10 cellular contexts compared by ENCODE assay signal in the genomic region with DNA sequence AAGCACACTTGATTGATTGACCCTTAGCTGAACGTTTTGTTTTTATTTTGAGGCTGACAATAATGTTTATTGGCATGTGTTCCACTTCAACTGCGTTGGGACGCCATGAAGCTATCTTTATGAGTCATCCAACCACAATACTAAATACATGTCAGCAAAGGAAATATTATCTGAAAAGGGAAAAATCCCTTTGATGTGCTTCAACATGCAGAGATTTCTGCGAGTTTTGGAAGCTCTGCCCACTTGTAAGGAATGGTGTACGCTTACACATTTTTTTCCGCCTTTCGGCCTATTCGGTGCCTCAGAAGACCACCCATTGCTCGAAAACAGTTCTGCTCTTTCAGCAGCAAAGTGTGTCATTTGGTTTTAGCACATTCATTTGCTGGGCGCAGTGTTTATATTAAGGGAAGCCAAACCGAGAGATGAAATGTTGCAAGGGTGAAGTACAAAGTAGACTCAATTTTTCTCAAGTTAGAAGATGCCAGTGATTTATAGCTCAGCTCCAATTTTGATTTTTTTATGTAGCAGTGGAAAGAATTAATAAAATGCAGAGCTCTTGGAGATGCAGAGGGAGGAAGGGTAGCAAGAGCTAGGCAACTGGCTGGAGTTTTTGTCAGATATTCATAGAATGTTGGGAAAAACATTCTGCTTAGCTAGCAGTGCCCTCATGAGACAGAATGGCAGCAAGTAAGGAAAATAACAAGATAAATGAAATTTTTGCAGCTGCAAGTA.
DNase-seq lines count a peak whose midpoint lies in the region; ATAC-seq, FAIRE-seq and TF ChIP-seq lines count a peak whose summit lies in the region.
"Had no signal": no experiment of that assay in that cellular context is flagged by ENCODE, and none has a peak within 500 bp of the region (broad histone marks: within the 10 kb centered on the region; RNA-seq: fewer than 3 reads in every experiment).

No MANE protein-coding gene starts in this region.

- H3K27me3 Mint-ChIP-seq in activated T-cell treated with anti-CD3 and anti-CD28 coated beads, Interleukin-2, amount 50 U/mL, for 4 hours (ENCODE audit: low read depth), result peaks cover 7% of the 10 kb centered on the region

- TF ChIP-seq CTCF in BJ (IDR thresholded peaks at IDR 0.05; ENCODE audit: insufficient read depth, low read depth, low read length) (peak; percentile 48), GM12878 (IDR thresholded peaks at IDR 0.05 in 2 of 3, conservative IDR thresholded peaks at IDR 0.05 in 1 of 3; ENCODE audit: control insufficient read depth in 2 of 3, extremely low read depth in 1 of 3, insufficient read depth in 1 of 3, low read depth in 3 of 3, low read length in 3 of 3) (no peak), thyroid gland (IDR thresholded peaks at IDR 0.05) (no peak)

- H3K36me3 Mint-ChIP-seq in activated T-cell treated with anti-CD3 and anti-CD28 coated beads, Interleukin-2, amount 50 U/mL, for 4 hours (ENCODE audit: insufficient read depth), result no peaks in the 10 kb centered on the region
- H3K36me3 Mint-ChIP-seq: activated naive CD8-positive, alpha-beta T cell had no signal

- DNase-seq in BJ (ENCODE audit: low read depth), result peak; percentile 29
- no peak for DNase-seq in GM12878 (ENCODE audit: low read depth, low spot score)
- no peak for DNase-seq in NCI-H1436 treated with DMSO at 0.1 percent for 48 hours (lab: John Stamatoyannopoulos, UW)
- DNase-seq in thyroid gland, result no peak
- DNase-seq in activated T-cell treated with anti-CD3 and anti-CD28 coated beads, Interleukin-2, amount 50 U/mL, for 4 hours, result no peak

- H3K9me3 Mint-ChIP-seq in activated T-cell treated with anti-CD3 and anti-CD28 coated beads, Interleukin-2, amount 50 U/mL, for 4 hours, result no peaks in the 10 kb centered on the region
- H3K9me3 Mint-ChIP-seq: T-helper 1 cell treated with Interleukin-12 subunit alpha and Interleukin-12 subunit beta and Interleukin-4 antibody, amounts not matched to agents 30 μg/mL and 1 μg/mL, for 36 hours had no signal

- H3K4me3 ChIP-seq in BJ (ENCODE audit: low read depth, low read length), result no peak overlapping the region
- no peak overlapping the region for H3K4me3 ChIP-seq in GM12878
- peak overlapping the region in 1 of 2 donors; percentile 21 for H3K4me3 ChIP-seq in muscle layer of colon (ENCODE audit: low read depth in 1 of 2, low read length in 2 of 2)
- no peak overlapping the region for H3K4me3 ChIP-seq in thyroid gland (replicated peaks in 1 of 3)

- SMC1A ChIA-PET in GM12878 (lab: Charles Lee; ENCODE audit: uncharacterized antibody, unreplicated experiment), result interaction anchor here (1.1 kb wide), 1 partner anchor 17 kb away, joined by 3 read pairs; no protein-coding TSS in a partner anchor

- H3K4me2 ChIP-seq in GM12878 (ENCODE audit: control insufficient read depth, insufficient read depth), result no peak overlapping the region

- intact Hi-C loops in GM12878 (cut with micrococcal nuclease; ENCODE audit: unreplicated experiment) (no loop called here), thyroid gland (cut with DNase I) (no loop called here)

- TF ChIP-seq RAD21 in GM12878 (IDR thresholded peaks at IDR 0.05; ENCODE audit: insufficient read depth, low read depth, low read length), result no peak

- H3K79me2 ChIP-seq in GM12878 (ENCODE audit: control insufficient read depth, insufficient read depth, low read length), result no peaks in the 10 kb centered on the region

- 27% methylated on average over 11 of the region's 11 CpGs for WGBS in GM12878 (ENCODE audit: insufficient coverage, insufficient replicate concordance, low lambda C conversion rate, missing lambda C conversion rate)
- WGBS in thyroid gland, 2 donors, result 60 to 72% methylated on average over 11 of the region's 11 CpGs

- H3K4me1 Mint-ChIP-seq in activated T-cell treated with anti-CD3 and anti-CD28 coated beads, Interleukin-2, amount 50 U/mL, for 4 hours (ENCODE audit: low read depth), result no peaks in the 10 kb centered on the region

- no peak for TF ChIP-seq POLR2A in GM12878 (IDR thresholded peaks at IDR 0.05; ENCODE audit: low read depth, low read length)
- TF ChIP-seq POLR2A in thyroid gland (IDR thresholded peaks at IDR 0.05), result no peak

- H3K9ac ChIP-seq in GM12878 (ENCODE audit: control insufficient read depth, insufficient read depth, low read length) (no peak overlapping the region), muscle layer of colon (ENCODE audit: low read length) (no peak overlapping the region)

- ATAC-seq in HG03439 (IDR thresholded peaks at IDR 0.05; ENCODE audit: unreplicated experiment) (peak; percentile 78), GM12878 (peak; percentile 33; the same call in 2 of the 3 replicates), GM21825 (IDR thresholded peaks at IDR 0.05; ENCODE audit: unreplicated experiment) (no peak)
- no peak for ATAC-seq in activated T-cell treated with anti-CD3 and anti-CD28 coated beads, Interleukin-2, amount 50 U/mL, for 4 hours

- H4K20me1 ChIP-seq in GM12878 (ENCODE audit: control insufficient read depth, insufficient read depth), result no peaks in the 10 kb centered on the region

- CTCF ChIA-PET in BJ (lab: Yijun Ruan, JAX) (interaction anchor here (0.6 to 2.6 kb wide), 17 partner anchors 9 to 657 kb away, joined by 3 to 16 read pairs (median 3); no protein-coding TSS in a partner anchor), GM12878 (lab: Yijun Ruan, JAX) (interaction anchor here (1.3 kb wide), 1 partner anchor 15 kb away, joined by 3 read pairs; no protein-coding TSS in a partner anchor)

- H3K27me3 ChIP-seq in BJ (ENCODE audit: control insufficient read depth, insufficient read depth, low read length) (peaks cover 4% of the 10 kb centered on the region), GM12878 (replicated peaks in 1 of 2; ENCODE audit: control insufficient read depth in 2 of 2, insufficient read depth in 2 of 2, low read length in 1 of 2) (peaks cover 0 to 3% of the 10 kb centered on the region in 2 experiments; a peak in 2 of 4 replicates), muscle layer of colon (ENCODE audit: control insufficient read depth in 1 of 2, insufficient read depth in 2 of 2, low read length in 2 of 2) (no peaks in the 10 kb centered on the region), thyroid gland (no peaks in the 10 kb centered on the region)

- H3K4me1 ChIP-seq in GM12878 (ENCODE audit: control insufficient read depth, insufficient read depth, low read length) (no peaks in the 10 kb centered on the region), muscle layer of colon (ENCODE audit: insufficient read depth, low read length) (peaks cover 40% of the 10 kb centered on the region), thyroid gland (no peaks in the 10 kb centered on the region)

- no TSS peak for BruUV-seq in GM12878 (replicated peaks; lab: Mats Ljungman, UMichigan)

- H3K36me3 ChIP-seq in BJ (ENCODE audit: control insufficient read depth, insufficient read depth, low read length) (no peaks in the 10 kb centered on the region), GM12878 (ENCODE audit: control insufficient read depth in 2 of 2, insufficient read depth in 2 of 2, low read length in 1 of 2) (no peaks in the 10 kb centered on the region), muscle layer of colon (ENCODE audit: insufficient read depth, low read length) (no peaks in the 10 kb centered on the region), thyroid gland (no peaks in the 10 kb centered on the region)

- RAD21 ChIA-PET in GM12878 (lab: Charles Lee; ENCODE audit: unreplicated experiment), result interaction anchor here (0.6 kb wide), 1 partner anchor 308 kb away, joined by 3 read pairs; no protein-coding TSS in a partner anchor

- no peak overlapping the region for H3K4me3 Mint-ChIP-seq in activated T-cell treated with anti-CD3 and anti-CD28 coated beads, Interleukin-2, amount 50 U/mL, for 4 hours
- H3K4me3 Mint-ChIP-seq: activated naive CD8-positive, alpha-beta T cell; T-helper 1 cell treated with Interleukin-12 subunit alpha and Interleukin-12 subunit beta and Interleukin-4 antibody, amounts not matched to agents 30 μg/mL and 1 μg/mL, for 36 hours had no signal

- H3K27ac ChIP-seq in GM12878 (ENCODE audit: control insufficient read depth, insufficient read depth), result no peak overlapping the region
- H3K27ac ChIP-seq in muscle layer of colon (ENCODE audit: low read depth, low read length), result peak overlapping the region; percentile 65
- no peak overlapping the region for H3K27ac ChIP-seq in thyroid gland

- H3K9me3 ChIP-seq in GM12878 (replicated peaks; ENCODE audit: control insufficient read depth, insufficient read depth, low read length), result no peaks in the 10 kb centered on the region
- H3K9me3 ChIP-seq in muscle layer of colon (ENCODE audit: low read length), result no peaks in the 10 kb centered on the region
- no peaks in the 10 kb centered on the region for H3K9me3 ChIP-seq in thyroid gland

- no peak for FAIRE-seq in GM12878 (lab: Jason Lieb, UNC)

- POLR2A ChIA-PET in BJ (lab: Charles Lee) (interaction anchor here (0.7 kb wide), 1 partner anchor 71 kb away, joined by 3 read pairs; no protein-coding TSS in a partner anchor), GM12878 (lab: Charles Lee) (no interaction called here)

- no peak for TF ChIP-seq EP300 in GM12878 (IDR thresholded peaks at IDR 0.05; ENCODE audit: borderline replicate concordance in 1 of 2, control insufficient read depth in 1 of 2, low read depth in 2 of 2, low read length in 2 of 2)

- H2AFZ ChIP-seq in GM12878 (ENCODE audit: control insufficient read depth, low read depth, low read length), result no peak overlapping the region

- in situ Hi-C loops in GM12878 (cut with MboI), result no loop called here

TF ChIP-seq in GM12878, 131 proteins besides CTCF, POLR2A, EP300 and RAD21:
- peak; percentile 67 for TF ChIP-seq RUNX3 (IDR thresholded peaks at IDR 0.05; ENCODE audit: low read length)
- TF ChIP-seq PAX8 (IDR thresholded peaks at IDR 0.05), result no peak
- TF ChIP-seq JUNB (IDR thresholded peaks at IDR 0.05), result peak; percentile 37; the same call in 1 of the 2 replicates
TF ChIP-seq in GM12878: peak in this region for 2.

Comparison
In these comparisons a context has a peak if more than half of its experiments do, and no peak if none do; other contexts are left out.
1. ATAC-seq: peak in HG03439 (single experiment) and GM12878 (single experiment); none in activated T-cell treated with anti-CD3 and anti-CD28 coated beads, Interleukin-2, amount 50 U/mL, for 4 hours (0 of 2) and GM21825 (single experiment).